In genomic region chr19:39341122-39341719, GRCh38 we compare ENCODE assay signal across 8 cellular contexts. TPM values are rescaled to one million over a fixed set of nuclear protein-coding genes. Genes with fewer than 3 reads are reported as not detected.
DNase-seq lines count a peak whose midpoint lies in the region; ATAC-seq and TF ChIP-seq lines count a peak whose summit lies in the region.

No MANE protein-coding gene starts in this region.

- ATAC-seq in CD4-positive, alpha-beta T cell (ENCODE audit: poor library complexity), result no peak
- ATAC-seq in HG02973 (IDR thresholded peaks at IDR 0.05; ENCODE audit: unreplicated experiment), result peak; percentile 9
- ATAC-seq in activated CD8-positive, alpha-beta T cell treated with anti-CD3 and anti-CD28 coated beads, Interleukin-2, amount 10 ng/mL, durations not matched to agents 7 days and 5 days, result peak; percentile 0

- H3K4me3 Mint-ChIP-seq in CD4-positive, alpha-beta T cell, result peak overlapping the region; percentile 99
- H3K4me3 Mint-ChIP-seq in activated CD8-positive, alpha-beta T cell treated with anti-CD3 and anti-CD28 coated beads, Interleukin-2, amount 10 ng/mL, durations not matched to agents 7 days and 5 days, result peak overlapping the region; percentile 90

- H3K27ac Mint-ChIP-seq in CD4-positive, alpha-beta T cell, result peak overlapping the region; percentile 91
- peak overlapping the region; percentile 91 for H3K27ac Mint-ChIP-seq in activated CD8-positive, alpha-beta T cell treated with anti-CD3 and anti-CD28 coated beads, Interleukin-2, amount 10 ng/mL, durations not matched to agents 7 days and 5 days

- peaks cover 75% of the 10 kb centered on the region for H3K4me1 Mint-ChIP-seq in CD4-positive, alpha-beta T cell (ENCODE audit: low read depth)
- H3K4me1 Mint-ChIP-seq in activated CD8-positive, alpha-beta T cell treated with anti-CD3 and anti-CD28 coated beads, Interleukin-2, amount 10 ng/mL, durations not matched to agents 7 days and 5 days (ENCODE audit: low read depth), result peaks cover 69% of the 10 kb centered on the region

- no peaks in the 10 kb centered on the region for H3K9me3 ChIP-seq in CD4-positive, alpha-beta T cell (ENCODE audit: control insufficient read depth, low read length)
- no peaks in the 10 kb centered on the region for H3K9me3 ChIP-seq in cardiac muscle cell (ENCODE audit: low read depth)
- H3K9me3 ChIP-seq in prostate gland, result no peaks in the 10 kb centered on the region

- intact Hi-C loops in CD4-positive, alpha-beta T cell (cut with DNase I, micrococcal nuclease), result loop anchor here (2.0 to 10.0 kb wide), 6 partner anchors 50 to 944 kb away; partner anchors contain the start of genes EID2B (in 2 of the 2), AKT2 (in 1 of the 2), MED29 (in 1 of the 2) and PAF1 (in 1 of the 2)
- intact Hi-C loops in prostate gland (cut with DNase I), result loop anchor here (5.0 kb wide), 1 partner anchor 71 kb away; the partner anchor contains the start of gene PLEKHG2

- peak overlapping the region; percentile 84 for H3K4me3 ChIP-seq in cardiac muscle cell
- peak overlapping the region; percentile 56 to 83 for H3K4me3 ChIP-seq in prostate gland

- POLR2A ChIA-PET in CD4-positive, alpha-beta T cell (lab: Charles Lee), result interaction anchor here (1.0 to 3.4 kb wide), 10 partner anchors 13 to 1007 kb away, joined by 3 to 26 read pairs (median 5); partner anchors contain the start of genes C19orf47, MED29, PAF1 and PAK4
- POLR2A ChIA-PET in activated CD8-positive, alpha-beta T cell treated with anti-CD3 and anti-CD28 coated beads, Interleukin-2, amount 10 ng/mL, durations not matched to agents 7 days and 5 days (lab: Charles Lee), result interaction anchor here (2.2 kb wide), 1 partner anchor 94 kb away, joined by 10 read pairs; the partner anchor contains the start of gene RPS16

- 2% methylated on average over 17 of the region's 17 CpGs for WGBS in prostate gland

- H3K36me3 ChIP-seq in cardiac muscle cell (no peaks in the 10 kb centered on the region), prostate gland (no peaks in the 10 kb centered on the region)

- DNase-seq in CD4-positive, alpha-beta T cell, result peak in 5 of 10 experiments; percentile 5 to 42 (median 18)
- DNase-seq in activated CD8-positive, alpha-beta T cell treated with anti-CD3 and anti-CD28 coated beads, Interleukin-2, amount 10 ng/mL, durations not matched to agents 7 days and 5 days, result peak; percentile 29
- DNase-seq in cardiac muscle cell (ENCODE audit: low read depth in 1 of 2, low spot score in 1 of 2) (peak; percentile 38 to 52), prostate gland (ENCODE audit: low spot score) (peak; percentile 36), SIG-M5 treated with dmso at 0.1 percent for 504 hours (lab: John Stamatoyannopoulos, UW; ENCODE audit: unreplicated experiment) (no peak), foreskin melanocyte (no peak)
- no peak for DNase-seq in effector CD8-positive, alpha-beta T cell (lab: John Stamatoyannopoulos, UW)

- peaks cover 6% of the 10 kb centered on the region for H3K4me1 ChIP-seq in cardiac muscle cell (ENCODE audit: low read depth)
- H3K4me1 ChIP-seq in prostate gland (replicated peaks), result peaks cover 5% of the 10 kb centered on the region

- peaks cover 21% of the 10 kb centered on the region for H3K36me3 Mint-ChIP-seq in CD4-positive, alpha-beta T cell (ENCODE audit: low read depth)
- peaks cover 12% of the 10 kb centered on the region for H3K36me3 Mint-ChIP-seq in activated CD8-positive, alpha-beta T cell treated with anti-CD3 and anti-CD28 coated beads, Interleukin-2, amount 10 ng/mL, durations not matched to agents 7 days and 5 days (ENCODE audit: low read depth)

- TF ChIP-seq CTCF in CD4-positive, alpha-beta T cell (IDR thresholded peaks at IDR 0.05), result no peak
- TF ChIP-seq CTCF in cardiac muscle cell (IDR thresholded peaks at IDR 0.05; ENCODE audit: low read depth, low read length) (no peak), prostate gland (IDR thresholded peaks at IDR 0.05) (no peak)

- CTCF ChIA-PET in CD4-positive, alpha-beta T cell (lab: Charles Lee), result interaction anchor here (0.6 to 1.9 kb wide), 8 partner anchors 13 to 161 kb away, joined by 3 to 10 read pairs (median 6); partner anchors contain the start of genes MED29, PAF1 and PLEKHG2
- CTCF ChIA-PET in activated CD8-positive, alpha-beta T cell treated with anti-CD3 and anti-CD28 coated beads, Interleukin-2, amount 10 ng/mL, durations not matched to agents 7 days and 5 days (lab: Charles Lee), result no interaction called here

- H3K27ac ChIP-seq in CD4-positive, alpha-beta T cell (ENCODE audit: low read depth, low read length), result peak overlapping the region; percentile 82
- H3K27ac ChIP-seq in cardiac muscle cell (peak overlapping the region; percentile 80), prostate gland (peak overlapping the region; percentile 87 to 91)

- no peaks in the 10 kb centered on the region for H3K27me3 Mint-ChIP-seq in CD4-positive, alpha-beta T cell
- no peaks in the 10 kb centered on the region for H3K27me3 Mint-ChIP-seq in activated CD8-positive, alpha-beta T cell treated with anti-CD3 and anti-CD28 coated beads, Interleukin-2, amount 10 ng/mL, durations not matched to agents 7 days and 5 days (ENCODE audit: low read depth)

- H3K9me3 Mint-ChIP-seq in CD4-positive, alpha-beta T cell, result no peaks in the 10 kb centered on the region
- no peaks in the 10 kb centered on the region for H3K9me3 Mint-ChIP-seq in activated CD8-positive, alpha-beta T cell treated with anti-CD3 and anti-CD28 coated beads, Interleukin-2, amount 10 ng/mL, durations not matched to agents 7 days and 5 days (ENCODE audit: insufficient read depth)

- H3K27me3 ChIP-seq in CD4-positive, alpha-beta T cell (ENCODE audit: control insufficient read depth, insufficient read depth, low read length), result no peaks in the 10 kb centered on the region
- H3K27me3 ChIP-seq in cardiac muscle cell, result no peaks in the 10 kb centered on the region
- no peaks in the 10 kb centered on the region for H3K27me3 ChIP-seq in prostate gland (replicated peaks; ENCODE audit: insufficient read depth)

- no peak for TF ChIP-seq POLR2A in prostate gland (IDR thresholded peaks at IDR 0.05)

RNA-seq across cellular contexts. Expression of gene SAMD4B, which starts 1.0 kb away (rescaled TPM):
- 10 to 100 TPM; 65.0 to 66.9 TPM for total RNA-seq in CD4-positive, alpha-beta T cell
- 10 to 100 TPM; 43.7 to 44.5 TPM for total RNA-seq in activated CD8-positive, alpha-beta T cell treated with anti-CD3 and anti-CD28 coated beads, Interleukin-2, amount 10 ng/mL, durations not matched to agents 7 days and 5 days
- total RNA-seq in cardiac muscle cell (158 and 183 TPM in 2 replicates), prostate gland (100 to 1,000 TPM; 133 to 227 TPM)
- 120 and 139 TPM in 2 replicates for polyA plus RNA-seq in cardiac muscle cell

RNA-seq across cellular contexts. Expression of gene GMFG, which starts 5.4 kb away (rescaled TPM):
- 100 to 1,000 TPM; 352 to 367 TPM for total RNA-seq in CD4-positive, alpha-beta T cell
- 100 to 1,000 TPM; 471 to 482 TPM for total RNA-seq in activated CD8-positive, alpha-beta T cell treated with anti-CD3 and anti-CD28 coated beads, Interleukin-2, amount 10 ng/mL, durations not matched to agents 7 days and 5 days
- total RNA-seq in cardiac muscle cell, result not detected in 2 replicates
- polyA plus RNA-seq in cardiac muscle cell, result 2.3 and 3.2 TPM in 2 replicates
- 10 to 100 TPM in 1 of 2 donors, 1 to 10 TPM in 1; 1.5 to 10.2 TPM for total RNA-seq in prostate gland

RNA-seq across cellular contexts. Expression of gene LRFN1, which starts 20.6 kb away (rescaled TPM):
- 1 to 10 TPM; 2.3 to 2.6 TPM for total RNA-seq in CD4-positive, alpha-beta T cell
- 1 to 10 TPM; 8.0 to 8.3 TPM for total RNA-seq in activated CD8-positive, alpha-beta T cell treated with anti-CD3 and anti-CD28 coated beads, Interleukin-2, amount 10 ng/mL, durations not matched to agents 7 days and 5 days
- 10.3 and 19.4 TPM in 2 replicates for total RNA-seq in cardiac muscle cell
- polyA plus RNA-seq in cardiac muscle cell, result 12.4 and 18.6 TPM in 2 replicates
- 1 to 10 TPM; 4.2 to 5.6 TPM for total RNA-seq in prostate gland

RNA-seq across cellular contexts. Expression of gene IFNL1, which starts 45.0 kb away (rescaled TPM):
- total RNA-seq in CD4-positive, alpha-beta T cell, result not detected
- total RNA-seq in activated CD8-positive, alpha-beta T cell treated with anti-CD3 and anti-CD28 coated beads, Interleukin-2, amount 10 ng/mL, durations not matched to agents 7 days and 5 days, result under 1 TPM in 1 of 2 experiments, not detected in 1; 0.29 TPM
- not detected in 2 replicates for total RNA-seq in cardiac muscle cell
- not detected in 2 replicates for polyA plus RNA-seq in cardiac muscle cell
- not detected for total RNA-seq in prostate gland

RNA-seq across cellular contexts. Expression of gene PAF1, which starts 49.7 kb away (rescaled TPM):
- total RNA-seq in CD4-positive, alpha-beta T cell, result 100 to 1,000 TPM in 1 of 2 experiments, 10 to 100 TPM in 1; 99.6 to 101 TPM
- total RNA-seq in activated CD8-positive, alpha-beta T cell treated with anti-CD3 and anti-CD28 coated beads, Interleukin-2, amount 10 ng/mL, durations not matched to agents 7 days and 5 days, result 10 to 100 TPM; 48.2 to 48.9 TPM
- 61.9 and 62.2 TPM in 2 replicates for total RNA-seq in cardiac muscle cell
- polyA plus RNA-seq in cardiac muscle cell, result 64.4 and 78.3 TPM in 2 replicates
- 10 to 100 TPM; 47.5 to 63.6 TPM for total RNA-seq in prostate gland

Comparison
In these comparisons a context has a peak if more than half of its experiments do, and no peak if none do; other contexts are left out.
1. DNase-seq: peak in activated CD8-positive, alpha-beta T cell treated with anti-CD3 and anti-CD28 coated beads, Interleukin-2, amount 10 ng/mL, durations not matched to agents 7 days and 5 days (single experiment), cardiac muscle cell (2 of 2) and prostate gland (single experiment); none in effector CD8-positive, alpha-beta T cell (single experiment), SIG-M5 treated with dmso at 0.1 percent for 504 hours (single experiment) and foreskin melanocyte (single experiment).
2. RNA of gene GMFG, which starts 5.4 kb away (total RNA-seq): 471 to 482 TPM in activated CD8-positive, alpha-beta T cell treated with anti-CD3 and anti-CD28 coated beads, Interleukin-2, amount 10 ng/mL, durations not matched to agents 7 days and 5 days and 352 to 367 TPM in CD4-positive, alpha-beta T cell; 1.5 to 10.2 TPM in prostate gland and not detected in cardiac muscle cell; every median in the first group is over 10 times any median in the second.
3. Peak in every context shown above with its lines, with median percentiles within 50 percentile points of each other: H3K27ac ChIP-seq.